Comparison of ENCODE assay signal across 9 cellular contexts in genomic region chr1:221715321-221716169, GRCh38. TPM values are rescaled to one million over a fixed set of nuclear protein-coding genes. Genes with fewer than 3 reads are reported as not detected.
DNase-seq lines count a peak whose midpoint lies in the region; ATAC-seq and FAIRE-seq lines count a peak whose summit lies in the region.
"Had no signal": no experiment of that assay in that cellular context is flagged by ENCODE, and none has a peak within 500 bp of the region (broad histone marks: within the 10 kb centered on the region; RNA-seq: fewer than 3 reads in every experiment).

No MANE protein-coding gene starts in this region.

- DNase-seq in NCI-H1092 treated with DMSO at 0.1 percent for 48 hours (lab: John Stamatoyannopoulos, UW) = peak; percentile 52
- no peak for DNase-seq in NCI-H1092 (lab: John Stamatoyannopoulos, UW)
- peak; percentile 55 to 87 for DNase-seq in SJSA1 (ENCODE audit: low read depth in 1 of 2, low spot score in 2 of 2)
- peak; percentile 91 for DNase-seq in foreskin melanocyte
- peak; percentile 16 for DNase-seq in small intestine
- no peak for DNase-seq in activated effector memory CD4-positive, alpha-beta T cell treated with anti-CD3 and anti-CD28 coated beads, Interleukin-2, amount 50 U/mL, for 16 hours

- no peaks in the 10 kb centered on the region for H3K27me3 ChIP-seq in SJSA1 (replicated peaks)
- no peaks in the 10 kb centered on the region for H3K27me3 ChIP-seq in small intestine (ENCODE audit: control insufficient read depth in 2 of 2, insufficient read depth in 2 of 2, low read length in 2 of 2)

- H3K36me3 ChIP-seq in SJSA1 (0 out of 2 replicates have a peak, but pooled peaks cover 3% of the 10 kb centered on the region), small intestine (ENCODE audit: control insufficient read depth in 2 of 2, insufficient read depth in 2 of 2, low read length in 2 of 2) (no peaks in the 10 kb centered on the region)

- H3K4me3 ChIP-seq in SJSA1 = no peak overlapping the region
- H3K4me3 ChIP-seq in small intestine (ENCODE audit: low read depth in 1 of 2, low read length in 2 of 2) = no peak overlapping the region

- ATAC-seq in HG03025 (IDR thresholded peaks at IDR 0.05; ENCODE audit: low FRiP score, unreplicated experiment) (no peak), HG03442 (IDR thresholded peaks at IDR 0.05; ENCODE audit: unreplicated experiment) (no peak)

- peaks cover 79% of the 10 kb centered on the region for H3K4me1 ChIP-seq in SJSA1 (replicated peaks)
- H3K4me1 ChIP-seq in small intestine (ENCODE audit: control insufficient read depth in 2 of 2, insufficient read depth in 1 of 2, low read depth in 1 of 2, low read length in 1 of 2) = peaks cover 0 to 24% of the 10 kb centered on the region in 2 donors

- 64 to 74% (median 74%) methylated on average over 2 of the region's 2 CpGs for WGBS in small intestine, 3 donors

- FAIRE-seq in small intestine (lab: Jason Lieb, UNC) = no peak
- FAIRE-seq: TTC549 had no signal

- H3K27ac ChIP-seq in SJSA1 = peak overlapping the region; percentile 33
- peak overlapping the region; percentile 17 to 69 for H3K27ac ChIP-seq in small intestine (ENCODE audit: low read depth in 1 of 2, low read length in 1 of 2)

- H3K9me3 ChIP-seq in SJSA1 (replicated peaks) = no peaks in the 10 kb centered on the region
- no peaks in the 10 kb centered on the region for H3K9me3 ChIP-seq in small intestine (ENCODE audit: control insufficient read depth, low read depth)

RNA-seq across cellular contexts. Expression of gene DUSP10, which starts 26.3 kb away (rescaled TPM):
- total RNA-seq in SJSA1 (2014; rRNA removed; shearing (Covaris generic)) = 12.4 and 15.8 TPM in 2 replicates
- polyA plus RNA-seq in small intestine = 1 to 10 TPM; 1.1 to 2.8 (median 1.4) TPM

Comparison
In these comparisons a context has a peak if more than half of its experiments do, and no peak if none do; other contexts are left out.
1. DNase-seq: peak in NCI-H1092 treated with DMSO at 0.1 percent for 48 hours (single experiment), SJSA1 (2 of 2), foreskin melanocyte (single experiment) and small intestine (single experiment); none in NCI-H1092 (single experiment) and activated effector memory CD4-positive, alpha-beta T cell treated with anti-CD3 and anti-CD28 coated beads, Interleukin-2, amount 50 U/mL, for 16 hours (single experiment).